In the genomic region with DNA sequence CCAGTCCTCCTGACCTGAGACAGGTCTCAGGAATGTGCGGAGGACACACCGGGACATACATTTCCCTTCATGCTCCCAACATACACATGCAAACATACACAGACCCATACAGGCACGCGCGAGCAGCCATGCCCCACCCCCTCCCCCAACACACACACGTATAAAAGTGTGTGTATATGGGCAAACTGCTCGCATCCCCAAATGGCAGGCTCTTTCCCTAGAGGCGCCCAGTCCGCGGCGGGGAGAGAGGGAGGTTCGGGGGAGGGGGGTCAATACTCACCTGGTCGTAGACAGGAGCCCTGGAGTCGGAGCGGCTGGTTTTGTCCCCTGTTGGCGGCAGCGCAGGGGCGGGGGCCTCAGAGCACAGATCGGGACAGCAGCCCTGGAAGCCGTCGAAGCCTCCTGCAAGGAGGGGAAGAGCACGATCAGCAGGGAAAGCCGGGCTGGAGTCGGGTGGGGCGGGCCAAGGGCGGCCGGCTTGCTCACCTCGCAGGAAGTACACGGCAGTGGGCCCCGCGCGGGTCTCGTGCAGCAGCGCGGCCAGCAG, we compare ENCODE assay signal across 1 cellular context.
TF ChIP-seq lines count a peak whose summit lies in the region.

No MANE protein-coding gene starts in this region.

TF ChIP-seq in HCT116, 20 proteins besides CTCF, POLR2A, EP300 and RAD21 (continued from another document):
- TF ChIP-seq, protein P1, sequence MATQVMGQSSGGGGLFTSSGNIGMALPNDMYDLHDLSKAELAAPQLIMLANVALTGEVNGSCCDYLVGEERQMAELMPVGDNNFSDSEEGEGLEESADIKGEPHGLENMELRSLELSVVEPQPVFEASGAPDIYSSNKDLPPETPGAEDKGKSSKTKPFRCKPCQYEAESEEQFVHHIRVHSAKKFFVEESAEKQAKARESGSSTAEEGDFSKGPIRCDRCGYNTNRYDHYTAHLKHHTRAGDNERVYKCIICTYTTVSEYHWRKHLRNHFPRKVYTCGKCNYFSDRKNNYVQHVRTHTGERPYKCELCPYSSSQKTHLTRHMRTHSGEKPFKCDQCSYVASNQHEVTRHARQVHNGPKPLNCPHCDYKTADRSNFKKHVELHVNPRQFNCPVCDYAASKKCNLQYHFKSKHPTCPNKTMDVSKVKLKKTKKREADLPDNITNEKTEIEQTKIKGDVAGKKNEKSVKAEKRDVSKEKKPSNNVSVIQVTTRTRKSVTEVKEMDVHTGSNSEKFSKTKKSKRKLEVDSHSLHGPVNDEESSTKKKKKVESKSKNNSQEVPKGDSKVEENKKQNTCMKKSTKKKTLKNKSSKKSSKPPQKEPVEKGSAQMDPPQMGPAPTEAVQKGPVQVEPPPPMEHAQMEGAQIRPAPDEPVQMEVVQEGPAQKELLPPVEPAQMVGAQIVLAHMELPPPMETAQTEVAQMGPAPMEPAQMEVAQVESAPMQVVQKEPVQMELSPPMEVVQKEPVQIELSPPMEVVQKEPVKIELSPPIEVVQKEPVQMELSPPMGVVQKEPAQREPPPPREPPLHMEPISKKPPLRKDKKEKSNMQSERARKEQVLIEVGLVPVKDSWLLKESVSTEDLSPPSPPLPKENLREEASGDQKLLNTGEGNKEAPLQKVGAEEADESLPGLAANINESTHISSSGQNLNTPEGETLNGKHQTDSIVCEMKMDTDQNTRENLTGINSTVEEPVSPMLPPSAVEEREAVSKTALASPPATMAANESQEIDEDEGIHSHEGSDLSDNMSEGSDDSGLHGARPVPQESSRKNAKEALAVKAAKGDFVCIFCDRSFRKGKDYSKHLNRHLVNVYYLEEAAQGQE (IDR thresholded peaks at IDR 0.05; ENCODE audit: low read depth): no peak
- TF ChIP-seq, protein P2, sequence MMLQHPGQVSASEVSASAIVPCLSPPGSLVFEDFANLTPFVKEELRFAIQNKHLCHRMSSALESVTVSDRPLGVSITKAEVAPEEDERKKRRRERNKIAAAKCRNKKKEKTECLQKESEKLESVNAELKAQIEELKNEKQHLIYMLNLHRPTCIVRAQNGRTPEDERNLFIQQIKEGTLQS (IDR thresholded peaks at IDR 0.05): no peak
- no peak for TF ChIP-seq EGR1 (IDR thresholded peaks at IDR 0.05; ENCODE audit: low read depth)
- no peak for TF ChIP-seq ZFX (IDR thresholded peaks at IDR 0.05)
- no peak for TF ChIP-seq YY1 (IDR thresholded peaks at IDR 0.05; ENCODE audit: extremely low read depth, insufficient replicate concordance, low read depth, low read length)
- TF ChIP-seq, protein P3, sequence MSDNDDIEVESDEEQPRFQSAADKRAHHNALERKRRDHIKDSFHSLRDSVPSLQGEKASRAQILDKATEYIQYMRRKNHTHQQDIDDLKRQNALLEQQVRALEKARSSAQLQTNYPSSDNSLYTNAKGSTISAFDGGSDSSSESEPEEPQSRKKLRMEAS (IDR thresholded peaks at IDR 0.05): 0 out of 2 replicates have a peak, but pooled peaks have one; percentile 3
